ENCODE assay signal across 8 cellular contexts in the genomic region with DNA sequence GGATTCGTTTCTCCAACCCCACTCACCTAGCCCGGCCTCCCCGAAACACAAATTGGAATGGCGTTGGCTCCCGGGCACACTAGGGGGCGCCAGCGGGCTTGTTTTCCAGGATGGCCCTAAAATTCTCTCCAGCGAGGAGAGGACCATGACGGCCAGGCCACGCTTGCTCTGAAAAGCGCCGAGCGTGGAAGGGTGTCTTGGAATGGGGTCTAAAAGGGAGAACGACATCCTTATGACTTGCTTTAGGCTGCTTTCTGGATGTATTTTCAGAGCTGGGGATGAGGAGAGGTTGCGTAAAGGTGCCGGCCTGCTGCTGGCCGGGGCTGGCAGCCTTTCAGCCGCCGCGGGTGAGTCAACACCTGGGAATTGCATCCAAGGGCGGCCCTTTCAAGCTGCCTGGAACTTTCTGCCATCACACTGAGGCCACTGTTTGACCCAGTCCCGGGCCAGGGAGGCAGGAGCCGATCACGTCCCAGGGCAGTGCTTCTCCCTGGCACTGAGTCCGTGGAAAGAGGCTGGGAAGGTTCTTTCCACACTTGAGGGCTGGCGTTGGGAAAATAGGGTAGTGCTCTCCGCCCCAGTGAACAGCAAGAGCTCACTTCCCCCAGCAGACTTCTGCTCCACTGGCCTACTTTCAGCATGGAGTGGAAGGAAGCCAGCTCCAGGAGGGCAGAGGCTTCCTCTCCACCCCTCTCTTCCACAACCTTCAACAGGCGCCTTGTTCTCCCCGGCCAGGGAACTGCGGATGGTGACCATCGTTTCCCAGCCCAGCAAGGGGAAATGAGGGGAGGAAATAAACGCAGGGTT.
A peak's percentile ranks its signal among the peaks of the same experiment; 100 is the strongest.
DNase-seq lines count a peak whose midpoint lies in the region; ATAC-seq, FAIRE-seq and TF ChIP-seq lines count a peak whose summit lies in the region.

No MANE protein-coding gene starts in this region.

- DNase-seq in NCI-H2171 (lab: John Stamatoyannopoulos, UW) (peak; percentile 82), WTC11 (ENCODE audit: low spot score) (peak; percentile 94), bronchial epithelial cell (ENCODE audit: low read depth) (peak; percentile 74), immature natural killer cell (peak; percentile 69 to 77 (median 71)), smooth muscle cell of the brain vasculature (ENCODE audit: low read depth, low spot score) (peak; percentile 72)

- no peaks in the 10 kb centered on the region for H3K36me3 ChIP-seq in bronchial epithelial cell (ENCODE audit: control insufficient read depth, insufficient read depth, low read length)

- POLR2A ChIA-PET in WTC11 (lab: Charles Lee) = no interaction called here

- CTCF ChIA-PET in WTC11 (lab: Charles Lee) = interaction anchor here (0.6 to 1.7 kb wide), 25 partner anchors 14 to 1019 kb away, joined by 3 to 17 read pairs (median 4); no protein-coding TSS in a partner anchor

- H3K9me3 Mint-ChIP-seq in WTC11 = peaks cover 39% of the 10 kb centered on the region
- peaks cover 0 to 10% (median 2%) of the 10 kb centered on the region in 6 donors for H3K9me3 Mint-ChIP-seq in immature natural killer cell

- H3K36me3 Mint-ChIP-seq in WTC11 = peaks cover 27% of the 10 kb centered on the region
- peaks cover 0 to 3% (median 0%) of the 10 kb centered on the region in 3 donors for H3K36me3 Mint-ChIP-seq in immature natural killer cell

- peaks cover 26% of the 10 kb centered on the region for H3K27me3 Mint-ChIP-seq in WTC11 (ENCODE audit: low read depth)
- H3K27me3 Mint-ChIP-seq in immature natural killer cell (ENCODE audit: low read depth in 3 of 3) = peaks cover 2 to 30% (median 3%) of the 10 kb centered on the region in 3 donors

- H3K4me3 ChIP-seq in bronchial epithelial cell (ENCODE audit: low read depth, low read length) = peak overlapping the region; percentile 25

- H3K4me3 Mint-ChIP-seq in WTC11 (peak overlapping the region; percentile 61), immature natural killer cell (peak overlapping the region; percentile 53 to 78 (median 74))

- peaks cover 19% of the 10 kb centered on the region for H3K4me1 Mint-ChIP-seq in WTC11
- peaks cover 10 to 18% of the 10 kb centered on the region in 2 donors for H3K4me1 Mint-ChIP-seq in immature natural killer cell

- H3K27me3 ChIP-seq in bronchial epithelial cell (ENCODE audit: control insufficient read depth, insufficient read depth, low read length) = no peaks in the 10 kb centered on the region

- ATAC-seq in HG02970 (IDR thresholded peaks at IDR 0.05; ENCODE audit: low FRiP score, unreplicated experiment) = peak; percentile 72
- peak; percentile 87 for ATAC-seq in WTC11
- no peak for ATAC-seq in HG03565 (IDR thresholded peaks at IDR 0.05; ENCODE audit: unreplicated experiment)

- H3K27ac Mint-ChIP-seq in WTC11 = peak overlapping the region; percentile 58
- H3K27ac Mint-ChIP-seq in immature natural killer cell = no peak overlapping the region

- no peak for FAIRE-seq in bronchial epithelial cell (lab: Jason Lieb, UNC)

- peak; percentile 91 for TF ChIP-seq CTCF in GM12872 (IDR thresholded peaks at IDR 0.05; ENCODE audit: insufficient read depth, low read depth, low read length)
- peak; percentile 96 for TF ChIP-seq CTCF in WTC11 (IDR thresholded peaks at IDR 0.05)
- TF ChIP-seq CTCF in bronchial epithelial cell (IDR thresholded peaks at IDR 0.05; ENCODE audit: insufficient read depth, low read length, severe bottlenecking) = peak; percentile 95

TF ChIP-seq in WTC11, 78 proteins besides CTCF, POLR2A, EP300 and RAD21:
- TF ChIP-seq GABPB1 (CRISPR knock-in tag; IDR thresholded peaks at IDR 0.05) (peak; percentile 86), ZNF232 (CRISPR knock-in tag; IDR thresholded peaks at IDR 0.05) (0 out of 2 replicates have a peak, but pooled peaks have one; percentile 39), ETV6 (CRISPR knock-in tag; IDR thresholded peaks at IDR 0.05) (peak; percentile 63; the same call in 1 of the 2 replicates), TP53 (CRISPR knock-in tag; IDR thresholded peaks at IDR 0.05) (no peak), TEAD1 (CRISPR knock-in tag; IDR thresholded peaks at IDR 0.05) (0 out of 2 replicates have a peak, but pooled peaks have one; percentile 47)
- TF ChIP-seq, protein P1, sequence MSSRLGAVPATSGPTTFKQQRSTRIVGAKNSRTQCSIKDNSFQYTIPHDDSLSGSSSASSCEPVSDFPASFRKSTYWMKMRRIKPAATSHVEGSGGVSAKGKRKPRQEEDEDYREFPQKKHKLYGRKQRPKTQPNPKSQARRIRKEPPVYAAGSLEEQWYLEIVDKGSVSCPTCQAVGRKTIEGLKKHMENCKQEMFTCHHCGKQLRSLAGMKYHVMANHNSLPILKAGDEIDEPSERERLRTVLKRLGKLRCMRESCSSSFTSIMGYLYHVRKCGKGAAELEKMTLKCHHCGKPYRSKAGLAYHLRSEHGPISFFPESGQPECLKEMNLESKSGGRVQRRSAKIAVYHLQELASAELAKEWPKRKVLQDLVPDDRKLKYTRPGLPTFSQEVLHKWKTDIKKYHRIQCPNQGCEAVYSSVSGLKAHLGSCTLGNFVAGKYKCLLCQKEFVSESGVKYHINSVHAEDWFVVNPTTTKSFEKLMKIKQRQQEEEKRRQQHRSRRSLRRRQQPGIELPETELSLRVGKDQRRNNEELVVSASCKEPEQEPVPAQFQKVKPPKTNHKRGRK (CRISPR knock-in tag; IDR thresholded peaks at IDR 0.05; ENCODE audit: borderline replicate concordance) = no peak
- TF ChIP-seq, protein P2, sequence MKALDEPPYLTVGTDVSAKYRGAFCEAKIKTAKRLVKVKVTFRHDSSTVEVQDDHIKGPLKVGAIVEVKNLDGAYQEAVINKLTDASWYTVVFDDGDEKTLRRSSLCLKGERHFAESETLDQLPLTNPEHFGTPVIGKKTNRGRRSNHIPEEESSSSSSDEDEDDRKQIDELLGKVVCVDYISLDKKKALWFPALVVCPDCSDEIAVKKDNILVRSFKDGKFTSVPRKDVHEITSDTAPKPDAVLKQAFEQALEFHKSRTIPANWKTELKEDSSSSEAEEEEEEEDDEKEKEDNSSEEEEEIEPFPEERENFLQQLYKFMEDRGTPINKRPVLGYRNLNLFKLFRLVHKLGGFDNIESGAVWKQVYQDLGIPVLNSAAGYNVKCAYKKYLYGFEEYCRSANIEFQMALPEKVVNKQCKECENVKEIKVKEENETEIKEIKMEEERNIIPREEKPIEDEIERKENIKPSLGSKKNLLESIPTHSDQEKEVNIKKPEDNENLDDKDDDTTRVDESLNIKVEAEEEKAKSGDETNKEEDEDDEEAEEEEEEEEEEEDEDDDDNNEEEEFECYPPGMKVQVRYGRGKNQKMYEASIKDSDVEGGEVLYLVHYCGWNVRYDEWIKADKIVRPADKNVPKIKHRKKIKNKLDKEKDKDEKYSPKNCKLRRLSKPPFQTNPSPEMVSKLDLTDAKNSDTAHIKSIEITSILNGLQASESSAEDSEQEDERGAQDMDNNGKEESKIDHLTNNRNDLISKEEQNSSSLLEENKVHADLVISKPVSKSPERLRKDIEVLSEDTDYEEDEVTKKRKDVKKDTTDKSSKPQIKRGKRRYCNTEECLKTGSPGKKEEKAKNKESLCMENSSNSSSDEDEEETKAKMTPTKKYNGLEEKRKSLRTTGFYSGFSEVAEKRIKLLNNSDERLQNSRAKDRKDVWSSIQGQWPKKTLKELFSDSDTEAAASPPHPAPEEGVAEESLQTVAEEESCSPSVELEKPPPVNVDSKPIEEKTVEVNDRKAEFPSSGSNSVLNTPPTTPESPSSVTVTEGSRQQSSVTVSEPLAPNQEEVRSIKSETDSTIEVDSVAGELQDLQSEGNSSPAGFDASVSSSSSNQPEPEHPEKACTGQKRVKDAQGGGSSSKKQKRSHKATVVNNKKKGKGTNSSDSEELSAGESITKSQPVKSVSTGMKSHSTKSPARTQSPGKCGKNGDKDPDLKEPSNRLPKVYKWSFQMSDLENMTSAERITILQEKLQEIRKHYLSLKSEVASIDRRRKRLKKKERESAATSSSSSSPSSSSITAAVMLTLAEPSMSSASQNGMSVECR (CRISPR knock-in tag; IDR thresholded peaks at IDR 0.05; ENCODE audit: borderline replicate concordance) = 0 out of 2 replicates have a peak, but pooled peaks have one; percentile 44
- TF ChIP-seq, protein P3, sequence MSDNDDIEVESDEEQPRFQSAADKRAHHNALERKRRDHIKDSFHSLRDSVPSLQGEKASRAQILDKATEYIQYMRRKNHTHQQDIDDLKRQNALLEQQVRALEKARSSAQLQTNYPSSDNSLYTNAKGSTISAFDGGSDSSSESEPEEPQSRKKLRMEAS (CRISPR knock-in tag; IDR thresholded peaks at IDR 0.05) = peak; percentile 71
- TF ChIP-seq, protein P4, sequence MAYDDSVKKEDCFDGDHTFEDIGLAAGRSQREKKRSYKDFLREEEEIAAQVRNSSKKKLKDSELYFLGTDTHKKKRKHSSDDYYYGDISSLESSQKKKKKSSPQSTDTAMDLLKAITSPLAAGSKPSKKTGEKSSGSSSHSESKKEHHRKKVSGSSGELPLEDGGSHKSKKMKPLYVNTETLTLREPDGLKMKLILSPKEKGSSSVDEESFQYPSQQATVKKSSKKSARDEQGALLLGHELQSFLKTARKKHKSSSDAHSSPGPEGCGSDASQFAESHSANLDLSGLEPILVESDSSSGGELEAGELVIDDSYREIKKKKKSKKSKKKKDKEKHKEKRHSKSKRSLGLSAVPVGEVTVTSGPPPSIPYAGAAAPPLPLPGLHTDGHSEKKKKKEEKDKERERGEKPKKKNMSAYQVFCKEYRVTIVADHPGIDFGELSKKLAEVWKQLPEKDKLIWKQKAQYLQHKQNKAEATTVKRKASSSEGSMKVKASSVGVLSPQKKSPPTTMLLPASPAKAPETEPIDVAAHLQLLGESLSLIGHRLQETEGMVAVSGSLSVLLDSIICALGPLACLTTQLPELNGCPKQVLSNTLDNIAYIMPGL (CRISPR knock-in tag; IDR thresholded peaks at IDR 0.05) = peak; percentile 60; the same call in 1 of the 2 replicates
